Comparison of ENCODE assay signal across 28 cellular contexts in genomic region chr6:13863699-13864155, GRCh38. TPM values are rescaled to one million over a fixed set of nuclear protein-coding genes. Genes with fewer than 3 reads are reported as not detected.
A peak's percentile ranks its signal among the peaks of the same experiment; 100 is the strongest.
DNase-seq lines count a peak whose midpoint lies in the region; ATAC-seq, FAIRE-seq and TF ChIP-seq lines count a peak whose summit lies in the region.
"Had no signal": no experiment of that assay in that cellular context is flagged by ENCODE, and none has a peak within 500 bp of the region (broad histone marks: within the 10 kb centered on the region; RNA-seq: fewer than 3 reads in every experiment).

No MANE protein-coding gene starts in this region.

- no peak overlapping the region for H2BK12ac ChIP-seq in neuronal stem cell (ENCODE audit: low read length)

- no TSS peak for BruUV-seq in HepG2 (replicated peaks; lab: Mats Ljungman, UMichigan)

- no peak overlapping the region for H2BK15ac ChIP-seq in neuronal stem cell (ENCODE audit: low read length)

- no peak overlapping the region for H2BK120ac ChIP-seq in neuronal stem cell (ENCODE audit: low read depth, low read length)

- intact Hi-C loops in HepG2 (cut with micrococcal nuclease; ENCODE audit: unreplicated experiment) (no loop called here), heart left ventricle (cut with DNase I) (no loop called here)

- POLR2A ChIA-PET in CD8-positive, alpha-beta memory T cell (lab: Charles Lee) = no interaction called here
- POLR2A ChIA-PET in HepG2 (lab: Yijun Ruan, JAX) = no interaction called here

- FAIRE-seq in HepG2 (lab: Jason Lieb, UNC) = no peak
- FAIRE-seq: A204.1, RCC 7860 had no signal

- no peaks in the 10 kb centered on the region for H3K4me1 ChIP-seq in CD8-positive, alpha-beta memory T cell (ENCODE audit: insufficient read depth, low read length)
- H3K4me1 ChIP-seq in HepG2 (ENCODE audit: insufficient read depth, low read length) = peaks cover 13% of the 10 kb centered on the region
- H3K4me1 ChIP-seq in neuronal stem cell (ENCODE audit: control insufficient read depth in 2 of 2, insufficient read depth in 1 of 2, low read depth in 1 of 2, low read length in 2 of 2) = peaks cover 0 to 4% of the 10 kb centered on the region in 2 donors
- peaks cover 0 to 10% (median 4%) of the 10 kb centered on the region in 12 donors for H3K4me1 ChIP-seq in heart left ventricle

- no peaks in the 10 kb centered on the region for H3K79me2 ChIP-seq in HepG2 (ENCODE audit: insufficient read depth, low read length)

- TF ChIP-seq EP300 in HepG2 (IDR thresholded peaks at IDR 0.05; ENCODE audit: low read depth in 2 of 2, low read length in 2 of 2) (no peak), HepG2 (CRISPR knock-in tag; IDR thresholded peaks at IDR 0.05; ENCODE audit: borderline replicate concordance) (no peak)

- in situ Hi-C loops in SK-MEL-5 (cut with HindIII; ENCODE audit: low pct_unique_long_range_greater_than_20kb, low sequenced_read_pairs) = no loop called here
- in situ Hi-C loops in HepG2 (cut with HindIII; ENCODE audit: extremely low pct_ligation_motif_present, low pct_unique_long_range_greater_than_20kb) = no loop called here

- peaks cover 0 to 7% (median 0%) of the 10 kb centered on the region in 5 donors for H3K9me3 Mint-ChIP-seq in CD8-positive, alpha-beta memory T cell
- H3K9me3 Mint-ChIP-seq: activated CD4-positive, alpha-beta T cell treated with anti-CD3 and anti-CD28 coated beads, Interleukin-2, amount 10 ng/mL, durations not matched to agents 24 days and 14 days; activated T-helper 2 cell treated with anti-CD3 and anti-CD28 coated beads, Interferon-gamma antibody, Interleukin-2, Interleukin-4, amounts not matched to agents 10 μg/mL and 5 μg/mL and 100 μg/mL, durations not matched to agents 14 hours and 24 hours and 36 hours; central memory CD8-positive, alpha-beta T cell; stimulated activated naive CD8-positive, alpha-beta T cell treated with anti-CD3 and anti-CD28 coated beads, Interleukin-15, amount 100 ng/mL, for 72 hours had no signal

- TF ChIP-seq CTCF in HepG2 (CRISPR knock-in tag; IDR thresholded peaks at IDR 0.05) = no peak
- TF ChIP-seq CTCF in heart left ventricle (IDR thresholded peaks at IDR 0.05) = no peak

- peaks cover 0 to 6% (median 0%) of the 10 kb centered on the region in 3 donors for H3K4me1 Mint-ChIP-seq in CD8-positive, alpha-beta memory T cell
- H3K4me1 Mint-ChIP-seq: activated CD4-positive, alpha-beta T cell treated with anti-CD3 and anti-CD28 coated beads, Interleukin-2, amount 10 ng/mL, durations not matched to agents 24 days and 14 days; activated naive CD8-positive, alpha-beta T cell treated with anti-CD3 and anti-CD28 coated beads for 36 hours; central memory CD8-positive, alpha-beta T cell had no signal

- CTCF ChIA-PET in CD8-positive, alpha-beta memory T cell (lab: Charles Lee) = no interaction called here
- CTCF ChIA-PET in HepG2 (lab: Yijun Ruan, JAX; ENCODE audit: low intra/inter-chr PET ratio, low total read pairs) = no interaction called here

- H2AK5ac ChIP-seq in neuronal stem cell (ENCODE audit: low read depth, low read length) = no peak overlapping the region

- no peak overlapping the region for H3K27ac Mint-ChIP-seq in CD8-positive, alpha-beta memory T cell
- H3K27ac Mint-ChIP-seq: activated CD4-positive, alpha-beta T cell treated with anti-CD3 and anti-CD28 coated beads, Interleukin-2, amount 10 ng/mL, durations not matched to agents 24 days and 14 days; activated naive CD8-positive, alpha-beta T cell treated with anti-CD3 and anti-CD28 coated beads for 36 hours; activated T-helper 2 cell treated with anti-CD3 and anti-CD28 coated beads, Interferon-gamma antibody, Interleukin-2, Interleukin-4, amounts not matched to agents 10 μg/mL and 5 μg/mL and 100 μg/mL, durations not matched to agents 14 hours and 24 hours and 36 hours; B cell; H9; stimulated activated naive CD8-positive, alpha-beta T cell treated with anti-CD3 and anti-CD28 coated beads, Interleukin-15, amount 100 ng/mL, for 72 hours had no signal

- no peaks in the 10 kb centered on the region for H3K36me3 ChIP-seq in CD8-positive, alpha-beta memory T cell (ENCODE audit: insufficient read depth, low read length)
- no peaks in the 10 kb centered on the region for H3K36me3 ChIP-seq in HepG2 (replicated peaks in 1 of 2; ENCODE audit: control insufficient read depth in 1 of 2, insufficient read depth in 2 of 2, low read length in 2 of 2)
- H3K36me3 ChIP-seq in neuronal stem cell (replicated peaks in 1 of 2; ENCODE audit: control insufficient read depth in 2 of 2, insufficient read depth in 2 of 2, low read length in 2 of 2) = no peaks in the 10 kb centered on the region
- H3K36me3 ChIP-seq in heart left ventricle = no peaks in the 10 kb centered on the region
- H3K36me3 ChIP-seq: tibial nerve had no signal

- no peak overlapping the region for H2AFZ ChIP-seq in HepG2 (ENCODE audit: low read length)
- no peak overlapping the region for H2AFZ ChIP-seq in neuronal stem cell (ENCODE audit: low read length)

- H3K27ac ChIP-seq in CD8-positive, alpha-beta memory T cell (ENCODE audit: low read depth, low read length) = peak overlapping the region; percentile 24
- H3K27ac ChIP-seq in HepG2 (ENCODE audit: extremely low read length, insufficient read depth, low read length) = no peak overlapping the region
- H3K27ac ChIP-seq in neuronal stem cell (replicated peaks; ENCODE audit: low read length) = no peak overlapping the region
- H3K27ac ChIP-seq in heart left ventricle = no peak overlapping the region
- H3K27ac ChIP-seq: tibial nerve had no signal

- H4K91ac ChIP-seq in neuronal stem cell (ENCODE audit: low read depth, low read length, poor library complexity) = no peak overlapping the region

- WGBS in HepG2 (ENCODE audit: low lambda C conversion rate) = 0% methylated on average over 2 of the region's 2 CpGs
- WGBS in neuronal stem cell (ENCODE audit: extremely low coverage in 2 of 2, insufficient read length in 2 of 2, insufficient replicate concordance in 1 of 2), 2 donors = no CpG with 5 or more reads among the region's 2 CpGs
- WGBS in heart left ventricle, 4 donors = 42 to 64% (median 49%) methylated on average over 2 of the region's 2 CpGs

- H3K9me3 ChIP-seq in CD8-positive, alpha-beta memory T cell (ENCODE audit: low read length) = no peaks in the 10 kb centered on the region
- no peaks in the 10 kb centered on the region for H3K9me3 ChIP-seq in HepG2 (ENCODE audit: low read length)
- H3K9me3 ChIP-seq in neuronal stem cell (replicated peaks in 1 of 2; ENCODE audit: control insufficient read depth in 2 of 2, insufficient read depth in 1 of 2, low read depth in 1 of 2, low read length in 2 of 2) = no peaks in the 10 kb centered on the region
- no peaks in the 10 kb centered on the region for H3K9me3 ChIP-seq in heart left ventricle

- no peak for TF ChIP-seq POLR2A in HepG2 (IDR thresholded peaks at IDR 0.05; ENCODE audit: insufficient read depth in 1 of 2, low read depth in 2 of 2, low read length in 2 of 2)
- TF ChIP-seq POLR2A in heart left ventricle (IDR thresholded peaks at IDR 0.05) = no peak

- H3K18ac ChIP-seq in neuronal stem cell (ENCODE audit: low read length) = no peak overlapping the region

- H3K23ac ChIP-seq in neuronal stem cell (ENCODE audit: low read depth, low read length, poor library complexity) = no peak overlapping the region

- H3K4me2 ChIP-seq in HepG2 (ENCODE audit: low read depth, low read length) (no peak overlapping the region), neuronal stem cell (ENCODE audit: insufficient read depth, low read length, poor library complexity, severe bottlenecking) (no peak overlapping the region)

- no peaks in the 10 kb centered on the region for H3K79me1 ChIP-seq in neuronal stem cell (ENCODE audit: low read depth, low read length)

- H4K20me1 ChIP-seq in HepG2 (ENCODE audit: insufficient read depth, low read length) = no peaks in the 10 kb centered on the region

- H3K27me3 Mint-ChIP-seq in CD8-positive, alpha-beta memory T cell = peaks cover 48 to 75% of the 10 kb centered on the region in 2 donors

- no peak overlapping the region for H4K8ac ChIP-seq in neuronal stem cell (ENCODE audit: low read depth, low read length)

- no peak overlapping the region for H3K4ac ChIP-seq in neuronal stem cell (ENCODE audit: low read length)

- H3K9ac ChIP-seq in HepG2 (ENCODE audit: insufficient read depth, low read depth, low read length) = no peak overlapping the region
- no peak overlapping the region for H3K9ac ChIP-seq in neuronal stem cell (ENCODE audit: low read depth, low read length, poor library complexity)

- TF ChIP-seq RAD21 in HepG2 (CRISPR knock-in tag; IDR thresholded peaks at IDR 0.05) = no peak

- no peak for DNase-seq in CD8-positive, alpha-beta memory T cell
- DNase-seq in LoVo (ENCODE audit: low spot score) (peak; percentile 23), SK-MEL-5 (ENCODE audit: low read depth, low spot score) (peak; percentile 85), HepG2 (ENCODE audit: low spot score) (peak; percentile 25), neuronal stem cell (ENCODE audit: low spot score) (no peak), GM19240 (ENCODE audit: insufficient read length, low spot score) (no peak), heart left ventricle (no peak)
- DNase-seq: activated CD4-positive, alpha-beta T cell treated with anti-CD3 and anti-CD28 coated beads, Interleukin-2, amount 10 ng/mL, durations not matched to agents 24 days and 14 days; activated naive CD8-positive, alpha-beta T cell treated with anti-CD3 and anti-CD28 coated beads for 36 hours; Calu3; H9; Karpas-422; NCI-H1092 treated with DMSO at 0.1 percent for 48 hours; NCI-H446; occipital lobe; right cardiac atrium; stimulated activated CD4-positive, alpha-beta T cell treated with anti-CD3 and anti-CD28 coated beads, Interleukin-12 subunit alpha, Interleukin-12 subunit beta, amount 100 ng/mL, for 4 hours; stimulated activated CD4-positive, alpha-beta T cell treated with anti-CD3 and anti-CD28 coated beads, Interleukin-4, amount 100 ng/mL, for 4 hours; stimulated activated naive CD8-positive, alpha-beta T cell treated with anti-CD3 and anti-CD28 coated beads, Interleukin-15, amount 100 ng/mL, for 72 hours; T-helper 2 cell had no signal

- peaks cover 9% of the 10 kb centered on the region for H3K27me3 ChIP-seq in CD8-positive, alpha-beta memory T cell (ENCODE audit: insufficient read depth, low read length, poor library complexity, severe bottlenecking)
- H3K27me3 ChIP-seq in HepG2 (ENCODE audit: control insufficient read depth in 1 of 2, insufficient read depth in 2 of 2, low read length in 2 of 2) (no peaks in the 10 kb centered on the region; a peak in 1 of 5 replicates), neuronal stem cell (ENCODE audit: control insufficient read depth in 3 of 3, insufficient read depth in 3 of 3, low read depth in 1 of 3, low read length in 3 of 3) (peaks cover 0 to 12% (median 0%) of the 10 kb centered on the region in 3 experiments), heart left ventricle (peaks cover 5 to 30% (median 17%) of the 10 kb centered on the region in 9 donors)

- H3K36me3 Mint-ChIP-seq in CD8-positive, alpha-beta memory T cell = no peaks in the 10 kb centered on the region
- H3K36me3 Mint-ChIP-seq: activated naive CD8-positive, alpha-beta T cell treated with anti-CD3 and anti-CD28 coated beads for 36 hours had no signal

- no peak overlapping the region for H3K14ac ChIP-seq in neuronal stem cell (ENCODE audit: low read length)

- no peak overlapping the region for H3K4me3 Mint-ChIP-seq in CD8-positive, alpha-beta memory T cell
- H3K4me3 Mint-ChIP-seq: activated CD4-positive, alpha-beta T cell treated with anti-CD3 and anti-CD28 coated beads, Interleukin-2, amount 10 ng/mL, durations not matched to agents 24 days and 14 days; activated naive CD8-positive, alpha-beta T cell treated with anti-CD3 and anti-CD28 coated beads for 36 hours; B cell; central memory CD8-positive, alpha-beta T cell; H9; stimulated activated naive CD8-positive, alpha-beta T cell treated with anti-CD3 and anti-CD28 coated beads, Interleukin-15, amount 100 ng/mL, for 72 hours had no signal

- no peak overlapping the region for H2BK5ac ChIP-seq in neuronal stem cell (ENCODE audit: low read length)

- H3K4me3 ChIP-seq in CD8-positive, alpha-beta memory T cell (ENCODE audit: low read length) = no peak overlapping the region
- no peak overlapping the region for H3K4me3 ChIP-seq in HepG2 (replicated peaks in 1 of 3; ENCODE audit: insufficient read depth in 1 of 3, low read depth in 2 of 3, low read length in 3 of 3)
- H3K4me3 ChIP-seq in neuronal stem cell (ENCODE audit: low read length in 2 of 2) = no peak overlapping the region
- no peak overlapping the region for H3K4me3 ChIP-seq in heart left ventricle
- H3K4me3 ChIP-seq: SK-N-MC, tibial nerve had no signal

- peak; percentile 46 for ATAC-seq in HepG2
- no peak for ATAC-seq in HG02610 (IDR thresholded peaks at IDR 0.05; ENCODE audit: unreplicated experiment)
- ATAC-seq in heart left ventricle = no peak
- ATAC-seq: right cardiac atrium; stimulated activated naive CD8-positive, alpha-beta T cell treated with anti-CD3 and anti-CD28 coated beads, Interleukin-15, amount 100 ng/mL, for 72 hours had no signal

RNA-seq across cellular contexts. Expression of gene MCUR1, which starts 49.4 kb away (rescaled TPM):
- 10 to 100 TPM; 50.9 to 54.8 TPM for total RNA-seq in CD8-positive, alpha-beta memory T cell
- polyA plus RNA-seq in CD8-positive, alpha-beta memory T cell = 8.4 TPM
- 45.5 and 58.2 TPM in 2 replicates for total RNA-seq in SK-MEL-5 (2014; rRNA removed; shearing (Covaris generic))
- polyA plus RNA-seq in SK-MEL-5 (2015; cell fraction: cytosol; rRNA removed) = 34.1 and 34.8 TPM in 2 replicates
- polyA plus RNA-seq in SK-MEL-5 (2015; cell fraction: nucleus; rRNA removed) = 9.8 and 10.9 TPM in 2 replicates
- total RNA-seq in HepG2 (2016; rRNA removed; fragmentation: Illumina TruSeq; extraction: Trizol) (27.6 and 29.6 TPM in 2 replicates), heart left ventricle (10 to 100 TPM; 16.3 to 32.1 (median 28.0) TPM)
- 53.0 and 63.9 TPM in 2 replicates for total RNA-seq in HepG2 (2016; cell fraction: cytosol; rRNA removed; fragmentation: Illumina TruSeq; extraction: Trizol; ENCODE audit: low read depth)
- total RNA-seq in HepG2 (2016; cell fraction: insoluble cytoplasmic fraction; rRNA removed; fragmentation: Illumina TruSeq; extraction: Trizol) = 21.6 and 28.6 TPM in 2 replicates
- 57.1 and 61.7 TPM in 2 replicates for total RNA-seq in HepG2 (2016; cell fraction: membrane; rRNA removed; fragmentation: Illumina TruSeq; extraction: Trizol)
- total RNA-seq in HepG2 (2016; cell fraction: nucleus; rRNA removed; fragmentation: Illumina TruSeq; extraction: Trizol) = 13.6 and 16.9 TPM in 2 replicates
- polyA plus RNA-seq in HepG2 (2011; rRNA removed) (6.5 and 8.0 TPM in 2 replicates), heart left ventricle (10 to 100 TPM; 12.6 to 62.0 TPM)
- 5.1 and 6.7 TPM in 2 replicates for polyA plus RNA-seq in HepG2 (2011; cell fraction: cytosol; rRNA removed)
- 2.7 and 2.9 TPM in 2 replicates for polyA plus RNA-seq in HepG2 (2011; cell fraction: nucleus; rRNA removed)
- 9.7 and 12.4 TPM in 2 replicates for polyA plus RNA-seq in HepG2 (2012)
- polyA plus RNA-seq in HepG2 (2016; cell fraction: cytosol; fragmentation: Illumina TruSeq; extraction: Trizol; ENCODE audit: low read depth) = 115 and 150 TPM in 2 replicates
- 35.0 and 35.4 TPM in 2 replicates for polyA plus RNA-seq in HepG2 (2016; cell fraction: insoluble cytoplasmic fraction; fragmentation: Illumina TruSeq; extraction: Trizol; ENCODE audit: low read depth)
- 81.5 and 91.1 TPM in 2 replicates for polyA plus RNA-seq in HepG2 (2016; cell fraction: membrane; fragmentation: Illumina TruSeq; extraction: Trizol; ENCODE audit: low read depth)
- polyA plus RNA-seq in HepG2 (2016; cell fraction: nucleus; fragmentation: Illumina TruSeq; extraction: Trizol; ENCODE audit: insufficient read depth, low read depth) = 29.5 and 30.1 TPM in 2 replicates
- 6.4 and 12.9 TPM in 2 replicates for polyA minus RNA-seq in HepG2 (2011; rRNA and poly(A)+ RNA removed; ENCODE audit: low replicate concordance)
- polyA minus RNA-seq in HepG2 (2011; cell fraction: cytosol; rRNA and poly(A)+ RNA removed) = 5.0 and 5.7 TPM in 2 replicates
- polyA minus RNA-seq in HepG2 (2011; cell fraction: nucleus; rRNA and poly(A)+ RNA removed) = 10.2 and 13.0 TPM in 2 replicates
- 17.4 TPM for polyA plus RNA-seq in neuronal stem cell (2013, experiment 1 of 2)
- 17.8 TPM for polyA plus RNA-seq in neuronal stem cell (2013, experiment 2 of 2)

Comparison
In these comparisons a context has a peak if more than half of its experiments do, and no peak if none do; other contexts are left out.
1. DNase-seq: peak in LoVo (single experiment), SK-MEL-5 (single experiment) and HepG2 (single experiment); none in CD8-positive, alpha-beta memory T cell (0 of 5), neuronal stem cell (single experiment), GM19240 (single experiment) and heart left ventricle (0 of 5).